ENCODE assay signal across 25 cellular contexts in genomic region chr6:142523485-142523884, GRCh38.
DNase-seq lines count a peak whose midpoint lies in the region; TF ChIP-seq lines count a peak whose summit lies in the region.
"Had no signal": no experiment of that assay in that cellular context is flagged by ENCODE, and none has a peak within 500 bp of the region (broad histone marks: within the 10 kb centered on the region; RNA-seq: fewer than 3 reads in every experiment).

No MANE protein-coding gene starts in this region.

- no peak overlapping the region for H3K27ac ChIP-seq in mammary epithelial cell (ENCODE audit: insufficient read depth, low read depth, low read length)
- H3K27ac ChIP-seq: C4-2B, neutrophil, prostate gland, SJSA1 had no signal

- no peaks in the 10 kb centered on the region for H3K36me3 Mint-ChIP-seq in MCF 10A (ENCODE audit: insufficient read depth, unreplicated experiment)
- H3K36me3 Mint-ChIP-seq: activated CD8-positive, alpha-beta memory T cell treated with anti-CD3 and anti-CD28 coated beads, Interleukin-2, amount 10 ng/mL, durations not matched to agents 7 days and 5 days; activated naive CD8-positive, alpha-beta T cell treated with anti-CD3 and anti-CD28 coated beads for 36 hours; IgD-negative memory B cell had no signal

- no peak overlapping the region for H2AFZ ChIP-seq in mammary epithelial cell (ENCODE audit: low read depth, low read length)

- in situ Hi-C loops in mammary epithelial cell (cut with MboI; ENCODE audit: low sequenced_read_pairs in 2 of 2) (no loop called here), HAP-1 (cut with MboI; ENCODE audit: low sequenced_read_pairs) (no loop called here)

- H3K9ac ChIP-seq in mammary epithelial cell (ENCODE audit: insufficient read depth, low read length) (no peak overlapping the region), adipocyte (ENCODE audit: low read length) (no peak overlapping the region)

- H3K4me1 Mint-ChIP-seq in MCF 10A (ENCODE audit: insufficient read depth, unreplicated experiment), result peaks cover 7% of the 10 kb centered on the region
- H3K4me1 Mint-ChIP-seq: activated CD4-positive, alpha-beta T cell treated with anti-CD3 and anti-CD28 coated beads, Interleukin-2, amount 10 ng/mL, durations not matched to agents 24 days and 14 days; activated CD8-positive, alpha-beta memory T cell treated with anti-CD3 and anti-CD28 coated beads, Interleukin-2, amount 10 ng/mL, durations not matched to agents 7 days and 5 days; IgD-negative memory B cell; T-helper 17 cell had no signal

- no peaks in the 10 kb centered on the region for H3K9me3 Mint-ChIP-seq in MCF 10A (ENCODE audit: unreplicated experiment)
- H3K9me3 Mint-ChIP-seq: activated naive CD8-positive, alpha-beta T cell treated with anti-CD3 and anti-CD28 coated beads for 36 hours; IgD-negative memory B cell had no signal

- H3K9me3 ChIP-seq in mammary epithelial cell (replicated peaks; ENCODE audit: insufficient read depth, low read length) (no peaks in the 10 kb centered on the region), adipocyte (ENCODE audit: control insufficient read depth, low read length) (no peaks in the 10 kb centered on the region), HAP-1 (no peaks in the 10 kb centered on the region)
- H3K9me3 ChIP-seq: breast epithelium, MG63, neutrophil, prostate gland, SJSA1 had no signal

- no peaks in the 10 kb centered on the region for H3K27me3 Mint-ChIP-seq in MCF 10A (ENCODE audit: insufficient read depth, unreplicated experiment)
- H3K27me3 Mint-ChIP-seq: activated naive CD8-positive, alpha-beta T cell treated with anti-CD3 and anti-CD28 coated beads for 36 hours had no signal

- BruUV-seq in MCF 10A (replicated peaks; lab: Mats Ljungman, UMichigan) (no TSS peak), mammary epithelial cell (replicated peaks; lab: Mats Ljungman, UMichigan) (no TSS peak)

- 11% methylated on average over 3 of the region's 3 CpGs for WGBS in mammary epithelial cell (ENCODE audit: low coverage, missing lambda C conversion rate)

- POLR2A ChIA-PET in MCF 10A (lab: Yijun Ruan, JAX), result no interaction called here

- no peaks in the 10 kb centered on the region for H3K79me2 ChIP-seq in mammary epithelial cell (ENCODE audit: insufficient read depth, low read length)

- dilution Hi-C loops in mammary epithelial cell (cut with HindIII; ENCODE audit: low sequenced_read_pairs), result no loop called here

- TF ChIP-seq CTCF in MCF 10A (IDR thresholded peaks at IDR 0.05; ENCODE audit: unreplicated experiment), result no peak
- no peak for TF ChIP-seq CTCF in mammary epithelial cell (conservative IDR thresholded peaks at IDR 0.05 in 1 of 2, IDR thresholded peaks at IDR 0.05 in 1 of 2; ENCODE audit: extremely low read depth in 1 of 2, insufficient read depth in 1 of 2, low read depth in 1 of 2, low read length in 2 of 2)

- DNase-seq in MCF 10A (ENCODE audit: unreplicated experiment) (peak; percentile 53), mammary epithelial cell (no peak), adipocyte (ENCODE audit: low read depth) (peak; percentile 68), fibroblast of peridontal ligament (ENCODE audit: extremely low read depth) (peak; percentile 84), NCI-H526 (lab: John Stamatoyannopoulos, UW) (no peak), HAP-1 (ENCODE audit: low spot score in 2 of 2) (no peak), LoVo (ENCODE audit: low spot score) (no peak)
- no peak for DNase-seq in activated effector memory CD4-positive, alpha-beta T cell treated with anti-CD3 and anti-CD28 coated beads, Interleukin-2, amount 50 U/mL, for 16 hours
- DNase-seq: activated CD4-positive, alpha-beta T cell treated with anti-CD3 and anti-CD28 coated beads, Interleukin-2, amount 10 ng/mL, durations not matched to agents 24 days and 14 days; activated CD8-positive, alpha-beta memory T cell treated with anti-CD3 and anti-CD28 coated beads, Interleukin-2, amount 10 ng/mL, durations not matched to agents 7 days and 5 days; activated naive CD8-positive, alpha-beta T cell treated with anti-CD3 and anti-CD28 coated beads for 36 hours; Calu3; dermis blood vessel endothelial cell; kidney; MG63; NCI-H146; NCI-H226; substantia nigra; T-helper 17 cell had no signal

- H3K27me3 ChIP-seq in mammary epithelial cell (ENCODE audit: insufficient read depth, low read length), result no peaks in the 10 kb centered on the region
- H3K27me3 ChIP-seq in adipocyte (replicated peaks; ENCODE audit: control insufficient read depth, insufficient read depth, low read length), result no peaks in the 10 kb centered on the region
- no peaks in the 10 kb centered on the region; the same call in 1 of the 2 replicates for H3K27me3 ChIP-seq in HAP-1 (ENCODE audit: low read depth)
- H3K27me3 ChIP-seq: breast epithelium, MG63, neutrophil, SJSA1 had no signal

- H3K36me3 ChIP-seq in mammary epithelial cell (ENCODE audit: insufficient read depth, low read length) (no peaks in the 10 kb centered on the region), adipocyte (ENCODE audit: control insufficient read depth, insufficient read depth, low read length, severe bottlenecking) (no peaks in the 10 kb centered on the region), HAP-1 (replicated peaks) (no peaks in the 10 kb centered on the region)
- H3K36me3 ChIP-seq: breast epithelium, MG63, neutrophil, prostate gland, SJSA1 had no signal

- H3K4me3 ChIP-seq in mammary epithelial cell (replicated peaks in 1 of 3; ENCODE audit: insufficient read depth in 1 of 3, low read depth in 2 of 3, low read length in 3 of 3), result no peak overlapping the region
- H3K4me3 ChIP-seq in adipocyte (ENCODE audit: low read length), result no peak overlapping the region
- no peak overlapping the region for H3K4me3 ChIP-seq in HAP-1
- H3K4me3 ChIP-seq: breast epithelium, MG63, prostate gland, SJSA1 had no signal

- no peak overlapping the region for H3K4me3 Mint-ChIP-seq in MCF 10A (ENCODE audit: unreplicated experiment)
- H3K4me3 Mint-ChIP-seq: activated CD4-positive, alpha-beta T cell treated with anti-CD3 and anti-CD28 coated beads, Interleukin-2, amount 10 ng/mL, durations not matched to agents 24 days and 14 days; activated CD8-positive, alpha-beta memory T cell treated with anti-CD3 and anti-CD28 coated beads, Interleukin-2, amount 10 ng/mL, durations not matched to agents 7 days and 5 days; activated naive CD8-positive, alpha-beta T cell treated with anti-CD3 and anti-CD28 coated beads for 36 hours; IgD-negative memory B cell; T-helper 17 cell had no signal

- no peaks in the 10 kb centered on the region for H4K20me1 ChIP-seq in mammary epithelial cell (ENCODE audit: insufficient read depth, low read length)

- CTCF ChIA-PET in MCF 10A (lab: Yijun Ruan, JAX) (no interaction called here), mammary epithelial cell (lab: Charles Lee; ENCODE audit: low non-redundant PET) (no interaction called here)

- peaks cover 9% of the 10 kb centered on the region for H3K4me1 ChIP-seq in mammary epithelial cell (ENCODE audit: insufficient read depth, low read length)
- H3K4me1 ChIP-seq in adipocyte (ENCODE audit: control insufficient read depth, insufficient read depth, low read length), result peaks cover 2% of the 10 kb centered on the region
- H3K4me1 ChIP-seq in HAP-1, result no peaks in the 10 kb centered on the region
- H3K4me1 ChIP-seq: breast epithelium, prostate gland, SJSA1 had no signal

- intact Hi-C loops in MCF 10A (cut with micrococcal nuclease) (no loop called here), mammary epithelial cell (cut with micrococcal nuclease) (no loop called here)

- no peak overlapping the region for H3K4me2 ChIP-seq in mammary epithelial cell (ENCODE audit: insufficient read depth, low read depth, low read length)

- no peak overlapping the region for H3K27ac Mint-ChIP-seq in MCF 10A (ENCODE audit: low read depth, unreplicated experiment)
- H3K27ac Mint-ChIP-seq: activated CD4-positive, alpha-beta T cell treated with anti-CD3 and anti-CD28 coated beads, Interleukin-2, amount 10 ng/mL, durations not matched to agents 24 days and 14 days; activated CD8-positive, alpha-beta memory T cell treated with anti-CD3 and anti-CD28 coated beads, Interleukin-2, amount 10 ng/mL, durations not matched to agents 7 days and 5 days; activated naive CD8-positive, alpha-beta T cell treated with anti-CD3 and anti-CD28 coated beads for 36 hours; IgD-negative memory B cell; T-helper 17 cell had no signal

Comparison
In these comparisons a context has a peak if more than half of its experiments do, and no peak if none do; other contexts are left out.
1. DNase-seq: peak in MCF 10A (single experiment), adipocyte (single experiment) and fibroblast of peridontal ligament (single experiment); none in mammary epithelial cell (single experiment), NCI-H526 (0 of 2), HAP-1 (0 of 2), activated effector memory CD4-positive, alpha-beta T cell treated with anti-CD3 and anti-CD28 coated beads, Interleukin-2, amount 50 U/mL, for 16 hours (single experiment) and LoVo (single experiment).